Comparison of ENCODE assay signal across 27 cellular contexts in the genomic region with DNA sequence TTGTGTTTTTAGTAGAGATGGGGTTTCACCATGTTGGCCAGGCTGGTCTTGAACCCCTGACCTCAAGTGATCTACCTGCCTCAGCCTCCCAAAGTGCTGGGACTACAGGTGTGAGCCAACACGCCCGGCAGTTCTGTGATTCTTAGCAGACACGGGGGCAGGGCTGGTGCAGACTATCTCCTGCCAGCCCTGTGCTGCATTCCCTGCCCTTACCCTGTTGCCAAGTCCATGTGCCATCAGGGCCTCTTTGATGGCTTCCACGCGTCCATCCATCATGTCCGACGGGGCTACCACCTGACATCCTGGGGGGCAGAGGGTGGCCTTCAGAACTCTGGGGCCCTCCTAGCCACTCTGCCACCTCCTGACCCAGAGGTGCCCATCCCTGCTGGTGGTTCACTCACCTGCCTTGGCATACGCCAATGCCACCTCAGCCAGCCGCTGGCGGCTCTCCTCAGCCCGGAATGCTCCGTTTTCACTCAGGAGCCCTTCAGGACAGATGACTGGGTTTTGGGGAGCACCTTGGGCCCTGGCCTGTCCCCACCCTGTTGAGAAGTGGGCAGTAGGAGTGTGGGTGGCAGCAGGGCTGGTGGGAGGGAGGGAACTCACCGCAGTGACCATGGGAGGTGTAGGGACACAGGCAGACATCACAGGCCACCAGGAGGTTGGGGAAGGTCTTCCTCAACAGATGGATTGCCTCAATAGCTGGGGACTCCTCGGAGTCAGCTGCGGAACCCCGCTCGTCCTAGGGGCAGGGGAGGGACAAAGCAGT. TPM values are rescaled to one million over a fixed set of nuclear protein-coding genes. Genes with fewer than 3 reads are reported as not detected.
"Had no signal": no experiment of that assay in that cellular context is flagged by ENCODE, and none has a peak within 500 bp of the region (broad histone marks: within the 10 kb centered on the region; RNA-seq: fewer than 3 reads in every experiment).

No MANE protein-coding gene starts in this region.

- H3K9me3 Mint-ChIP-seq: mesothelial cell of epicardium; naive thymus-derived CD4-positive, alpha-beta T cell; natural killer cell treated with Interleukin-12 subunit alpha and Interleukin-12 subunit beta and Interleukin-15 and Interleukin-18, amount 100 ng/mL, for 72 hours; stimulated activated memory B cell treated with anti-CD40 and anti-IgM and Interleukin-4, amounts not matched to agents 10 μg/mL and 1 μg/mL and 100 μg/mL, for 72 hours; stimulated activated naive CD8-positive, alpha-beta T cell treated with anti-CD3 and anti-CD28 coated beads, Interleukin-15, amount 100 ng/mL, for 72 hours; type B pancreatic cell had no signal

- DNase-seq: hippocampal formation; kidney glomerular epithelial cell; left cardiac atrium; left lung; mesendoderm; naive thymus-derived CD4-positive, alpha-beta T cell; retina; right cardiac atrium; sigmoid colon; small intestine; spleen; stimulated activated CD4-positive, alpha-beta T cell treated with anti-CD3 and anti-CD28 coated beads, Interleukin-2, amount 100 ng/mL, for 48 hours; stimulated activated CD4-positive, alpha-beta T cell treated with anti-CD3 and anti-CD28 coated beads, Interleukin-4, amount 100 ng/mL, for 4 hours; stimulated activated CD8-positive, alpha-beta memory T cell treated with anti-CD3 and anti-CD28 coated beads, Interleukin-4, amount 100 ng/mL, for 48 hours; stimulated activated naive CD4-positive, alpha-beta T cell treated with Interleukin-2 at 50 U/mL for 16 hours; stimulated activated naive CD8-positive, alpha-beta T cell treated with anti-CD3 and anti-CD28 coated beads, Interleukin-15, amount 100 ng/mL, for 72 hours; substantia nigra had no signal

- H3K4me1 Mint-ChIP-seq: mesothelial cell of epicardium; stimulated activated memory B cell treated with anti-CD40 and anti-IgM and Interleukin-4, amounts not matched to agents 10 μg/mL and 1 μg/mL and 100 μg/mL, for 72 hours; stimulated activated naive CD8-positive, alpha-beta T cell treated with anti-CD3 and anti-CD28 coated beads, Interleukin-15, amount 100 ng/mL, for 72 hours had no signal

- H3K27me3 ChIP-seq: left lung, pancreas, sigmoid colon, spleen, tibial nerve, vagina had no signal

- H3K4me3 Mint-ChIP-seq: mesothelial cell of epicardium; naive thymus-derived CD4-positive, alpha-beta T cell; natural killer cell treated with Interleukin-12 subunit alpha and Interleukin-12 subunit beta and Interleukin-15 and Interleukin-18, amount 100 ng/mL, for 72 hours; stimulated activated memory B cell treated with anti-CD40 and anti-IgM and Interleukin-4, amounts not matched to agents 10 μg/mL and 1 μg/mL and 100 μg/mL, for 72 hours; stimulated activated naive CD8-positive, alpha-beta T cell treated with anti-CD3 and anti-CD28 coated beads, Interleukin-15, amount 100 ng/mL, for 72 hours; type B pancreatic cell had no signal

- H3K27ac Mint-ChIP-seq: mesothelial cell of epicardium; naive thymus-derived CD4-positive, alpha-beta T cell; natural killer cell treated with Interleukin-12 subunit alpha and Interleukin-12 subunit beta and Interleukin-15 and Interleukin-18, amount 100 ng/mL, for 72 hours; stimulated activated memory B cell treated with anti-CD40 and anti-IgM and Interleukin-4, amounts not matched to agents 10 μg/mL and 1 μg/mL and 100 μg/mL, for 72 hours; type B pancreatic cell had no signal

- H3K4me3 ChIP-seq: left lung, lung, pancreas, prostate gland, sigmoid colon, spleen, tibial nerve, vagina had no signal

- H3K4me1 ChIP-seq: left lung, prostate gland, sigmoid colon, spleen, vagina had no signal

- H3K36me3 Mint-ChIP-seq: natural killer cell treated with Interleukin-12 subunit alpha and Interleukin-12 subunit beta and Interleukin-15 and Interleukin-18, amount 100 ng/mL, for 72 hours had no signal

- H3K9me3 ChIP-seq: left lung, pancreas, prostate gland, sigmoid colon, spleen, tibial nerve, vagina had no signal

- ATAC-seq: left cardiac atrium; left lung; naive thymus-derived CD4-positive, alpha-beta T cell; natural killer cell treated with Interleukin-12 subunit alpha and Interleukin-12 subunit beta and Interleukin-15 and Interleukin-18, amount 100 ng/mL, for 72 hours; pancreas; right cardiac atrium; stimulated activated memory B cell treated with anti-CD40 and anti-IgM and Interleukin-4, amounts not matched to agents 10 μg/mL and 1 μg/mL and 100 μg/mL, for 72 hours; stimulated activated naive CD8-positive, alpha-beta T cell treated with anti-CD3 and anti-CD28 coated beads, Interleukin-15, amount 100 ng/mL, for 72 hours had no signal

- H3K27ac ChIP-seq: left lung, prostate gland, sigmoid colon, spleen, vagina had no signal

- H3K27me3 Mint-ChIP-seq: naive thymus-derived CD4-positive, alpha-beta T cell; natural killer cell treated with Interleukin-12 subunit alpha and Interleukin-12 subunit beta and Interleukin-15 and Interleukin-18, amount 100 ng/mL, for 72 hours; stimulated activated memory B cell treated with anti-CD40 and anti-IgM and Interleukin-4, amounts not matched to agents 10 μg/mL and 1 μg/mL and 100 μg/mL, for 72 hours; stimulated activated naive CD8-positive, alpha-beta T cell treated with anti-CD3 and anti-CD28 coated beads, Interleukin-15, amount 100 ng/mL, for 72 hours; type B pancreatic cell had no signal

RNA-seq across cellular contexts. Expression of gene C9orf43, which starts 20.2 kb away (rescaled TPM):
- total RNA-seq: vagina had no signal

RNA-seq across cellular contexts. Expression of gene BSPRY, which starts 41.0 kb away (rescaled TPM):
- total RNA-seq: myocyte had no signal
